In the genomic region with DNA sequence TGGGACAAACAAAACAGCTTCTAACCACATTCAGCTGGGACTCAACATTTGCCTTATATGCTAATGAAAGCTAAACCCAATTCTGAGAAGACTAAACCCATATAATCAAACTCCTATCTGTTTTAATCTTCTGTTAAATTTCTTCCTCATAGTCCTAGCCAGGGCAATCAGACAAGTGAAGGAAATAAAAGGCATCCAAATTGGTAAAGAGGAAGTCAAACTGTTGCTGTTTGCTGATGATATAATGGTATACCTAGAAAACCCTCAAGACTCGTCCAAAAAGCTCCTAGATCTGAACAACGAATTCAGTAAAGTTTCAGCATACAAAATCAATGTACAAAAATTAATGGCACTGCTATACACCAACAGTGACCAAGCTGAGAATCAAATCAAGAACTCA, we compare ENCODE assay signal across 17 cellular contexts.
"Had no signal": no experiment of that assay in that cellular context is flagged by ENCODE, and none has a peak within 500 bp of the region (broad histone marks: within the 10 kb centered on the region; RNA-seq: fewer than 3 reads in every experiment).

No MANE protein-coding gene starts in this region.

- H3K4me2 ChIP-seq: KMS-11, SK-N-SH had no signal

- H3K9me2 ChIP-seq: SK-N-SH had no signal

- DNase-seq: Kasumi-1, MM.1S, NCI-H1092 treated with DMSO at 0.1 percent for 48 hours, NCI-H1436, NCI-H187, NCI-H2029, NCI-H2081 treated with DMSO at 0.1 percent for 48 hours, NCI-H2171, NCI-H226, NCI-H446, NCI-H510A, NCI-H524 treated with DMSO at 0.1 percent for 48 hours, NCI-H774, SHP77, SK-N-SH had no signal

- H3K27ac ChIP-seq: KMS-11, RWPE1 had no signal

- H3K9ac ChIP-seq: KMS-11, SK-N-SH had no signal

- H3K9me3 ChIP-seq: SK-N-SH had no signal
